1 cellular context compared by ENCODE assay signal in genomic region chr20:34075647-34076046, GRCh38.
TF ChIP-seq lines count a peak whose summit lies in the region.

No MANE protein-coding gene starts in this region.

TF ChIP-seq in HepG2, 621 proteins besides CTCF, POLR2A, EP300 and RAD21:
- no peak for TF ChIP-seq ZNF552 (CRISPR knock-in tag; IDR thresholded peaks at IDR 0.05; ENCODE audit: borderline replicate concordance)
- no peak for TF ChIP-seq ATM (IDR thresholded peaks at IDR 0.05; ENCODE audit: borderline replicate concordance)
- TF ChIP-seq ZUFSP (CRISPR knock-in tag; IDR thresholded peaks at IDR 0.05; ENCODE audit: borderline replicate concordance): no peak
- TF ChIP-seq ZNF615 (CRISPR knock-in tag; IDR thresholded peaks at IDR 0.05; ENCODE audit: borderline replicate concordance): no peak
- no peak for TF ChIP-seq GABPA (IDR thresholded peaks at IDR 0.05; ENCODE audit: low read depth, low read length)
- TF ChIP-seq GABPA (CRISPR knock-in tag; IDR thresholded peaks at IDR 0.05; ENCODE audit: low read depth): no peak
- no peak for TF ChIP-seq ATF7-NPFF (CRISPR knock-in tag; IDR thresholded peaks at IDR 0.05; ENCODE audit: low read depth)
- TF ChIP-seq SMC3 (IDR thresholded peaks at IDR 0.05; ENCODE audit: low read length): no peak
- TF ChIP-seq ZNF253 (CRISPR knock-in tag; IDR thresholded peaks at IDR 0.05; ENCODE audit: borderline replicate concordance): no peak
- TF ChIP-seq AGO2 (optimal IDR thresholded peaks at IDR 0.05; ENCODE audit: low read depth, low read length): peak; percentile 84
- TF ChIP-seq CBX1 (IDR thresholded peaks at IDR 0.05; ENCODE audit: low read depth): no peak
- no peak for TF ChIP-seq GLMP (CRISPR knock-in tag; IDR thresholded peaks at IDR 0.05; ENCODE audit: borderline replicate concordance)
- no peak for TF ChIP-seq ZNF839 (CRISPR knock-in tag; IDR thresholded peaks at IDR 0.05; ENCODE audit: borderline replicate concordance)
- TF ChIP-seq ARID4A (CRISPR knock-in tag; IDR thresholded peaks at IDR 0.05; ENCODE audit: borderline replicate concordance): no peak
- no peak for TF ChIP-seq ZNF256 (CRISPR knock-in tag; conservative IDR thresholded peaks at IDR 0.05)
- TF ChIP-seq ZNF768 (CRISPR knock-in tag; IDR thresholded peaks at IDR 0.05): peak; percentile 42; the same call in 1 of the 2 replicates
- no peak for TF ChIP-seq CENPT (CRISPR knock-in tag; IDR thresholded peaks at IDR 0.05; ENCODE audit: low read depth)
- TF ChIP-seq SYNCRIP (IDR thresholded peaks at IDR 0.05; ENCODE audit: insufficient read depth, low read depth, low read length): no peak
- no peak for TF ChIP-seq MYNN (CRISPR knock-in tag; IDR thresholded peaks at IDR 0.05; ENCODE audit: low read depth)
- TF ChIP-seq ZNF879 (CRISPR knock-in tag; IDR thresholded peaks at IDR 0.05): no peak
- no peak for TF ChIP-seq ELK4 (CRISPR knock-in tag; IDR thresholded peaks at IDR 0.05; ENCODE audit: borderline replicate concordance)
- 0 out of 2 replicates have a peak, but pooled peaks have one; percentile 45 for TF ChIP-seq RXRA (CRISPR knock-in tag; IDR thresholded peaks at IDR 0.05)
- no peak for TF ChIP-seq ZC3H13 (CRISPR knock-in tag; IDR thresholded peaks at IDR 0.05)
- TF ChIP-seq REPIN1 (CRISPR knock-in tag; IDR thresholded peaks at IDR 0.05; ENCODE audit: borderline replicate concordance, low read depth): no peak
